ENCODE assay signal across 8 cellular contexts in the genomic region with DNA sequence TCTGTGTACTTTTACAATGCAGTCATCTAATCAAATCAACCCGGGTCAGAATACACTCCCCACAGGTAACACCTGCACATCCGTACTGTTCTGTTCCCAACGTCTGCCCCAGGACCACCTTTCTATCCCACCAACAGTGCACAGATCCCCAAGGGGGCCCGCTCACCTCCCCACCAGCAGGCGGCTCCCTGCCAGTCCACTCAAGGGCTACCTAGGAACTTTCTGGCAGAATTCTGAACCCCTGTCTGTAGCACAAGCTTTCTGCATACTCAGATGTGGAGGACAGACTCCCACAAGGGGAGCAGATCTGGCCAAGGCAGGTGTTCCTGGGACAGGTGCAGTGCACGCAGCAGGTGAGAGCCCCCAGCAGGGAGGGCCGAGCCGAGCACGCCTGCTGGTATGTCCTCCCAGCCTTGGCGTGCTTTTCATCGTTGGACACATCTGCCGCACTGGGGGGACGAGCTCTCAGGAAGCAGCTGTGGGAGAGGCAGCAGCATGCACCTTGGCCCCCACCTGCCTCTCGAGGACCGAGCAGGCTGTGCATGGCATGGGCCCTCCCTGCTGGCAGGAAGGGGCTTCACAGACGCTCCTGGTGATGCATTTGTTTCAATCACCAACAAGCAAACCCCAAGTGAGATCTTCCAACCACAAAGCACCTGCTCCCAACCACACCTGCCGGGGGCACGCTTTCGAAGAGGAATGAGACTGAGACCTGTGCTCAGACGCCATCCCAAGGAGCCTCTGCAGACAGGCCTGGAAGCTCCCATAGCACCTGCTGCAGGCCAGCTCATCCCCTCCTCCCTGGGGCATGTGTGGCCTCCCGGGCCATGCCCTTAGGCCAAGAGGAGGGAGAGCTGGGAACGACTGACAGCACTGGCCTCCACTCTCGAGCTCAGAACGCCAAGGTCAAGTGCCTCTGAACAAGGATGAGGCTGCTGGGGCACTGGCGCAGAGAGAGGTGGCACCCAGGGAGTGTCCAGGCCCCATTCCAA. TPM values are rescaled to one million over a fixed set of nuclear protein-coding genes. Genes with fewer than 3 reads are reported as not detected.
A peak's percentile ranks its signal among the peaks of the same experiment; 100 is the strongest.
DNase-seq lines count a peak whose midpoint lies in the region; ATAC-seq, FAIRE-seq and TF ChIP-seq lines count a peak whose summit lies in the region.

No MANE protein-coding gene starts in this region.

- 52% methylated on average over 25 of the region's 25 CpGs for WGBS in liver
- WGBS in HepG2 (ENCODE audit: low lambda C conversion rate) = 75% methylated on average over 13 of the region's 25 CpGs
- WGBS in right lobe of liver (ENCODE audit: insufficient coverage, low coverage, low lambda C conversion rate, missing lambda C conversion rate) = 25% methylated on average over 7 of the region's 25 CpGs

- POLR2A ChIA-PET in HepG2 (lab: Yijun Ruan, JAX) = interaction anchor here (1.0 kb wide), 1 partner anchor 30 kb away, joined by 3 read pairs; no protein-coding TSS in a partner anchor

- no peak overlapping the region for H3K27ac Mint-ChIP-seq in progenitor cell of endocrine pancreas

- no peak for TF ChIP-seq EP300 in HepG2 (IDR thresholded peaks at IDR 0.05; ENCODE audit: low read depth in 2 of 2, low read length in 2 of 2)
- no peak for TF ChIP-seq EP300 in HepG2 (CRISPR knock-in tag; IDR thresholded peaks at IDR 0.05; ENCODE audit: borderline replicate concordance)

- intact Hi-C loops in HepG2 (cut with micrococcal nuclease; ENCODE audit: unreplicated experiment) = loop anchor here (2.0 kb wide), 1 partner anchor 35 kb away; a partner anchor contains a TSS
- intact Hi-C loops in right lobe of liver (cut with DNase I) = no loop called here

- no peak overlapping the region for H3K4me2 ChIP-seq in HepG2 (ENCODE audit: low read depth, low read length)

- H3K27ac ChIP-seq in liver (ENCODE audit: low read depth in 1 of 2, low read length in 2 of 2) (peak overlapping the region; percentile 78 to 83), HepG2 (ENCODE audit: extremely low read length, insufficient read depth, low read length) (no peak overlapping the region), right lobe of liver (peak overlapping the region; percentile 79 to 86 (median 85)), foreskin keratinocyte (no peak overlapping the region)

- H2AFZ ChIP-seq in HepG2 (ENCODE audit: low read length) = no peak overlapping the region

- no peak for FAIRE-seq in HepG2 (lab: Jason Lieb, UNC)

- in situ Hi-C loops in HepG2 (cut with HindIII; ENCODE audit: extremely low pct_ligation_motif_present, low pct_unique_long_range_greater_than_20kb) = no loop called here

- BruUV-seq in HepG2 (replicated peaks; lab: Mats Ljungman, UMichigan) = no TSS peak

- CTCF ChIA-PET in HepG2 (lab: Yijun Ruan, JAX; ENCODE audit: low intra/inter-chr PET ratio, low total read pairs) = no interaction called here

- TF ChIP-seq CTCF in liver (IDR thresholded peaks at IDR 0.05; ENCODE audit: low read depth, low read length, missing input control) (no peak), HepG2 (CRISPR knock-in tag; IDR thresholded peaks at IDR 0.05) (no peak), right lobe of liver (IDR thresholded peaks at IDR 0.05) (no peak), progenitor cell of endocrine pancreas (IDR thresholded peaks at IDR 0.05; ENCODE audit: unreplicated experiment) (no peak), foreskin keratinocyte (conservative IDR thresholded peaks at IDR 0.05) (no peak)

- H3K4me3 ChIP-seq in liver (ENCODE audit: low read depth in 1 of 3, low read length in 3 of 3) (no peak overlapping the region), HepG2 (replicated peaks in 1 of 3; ENCODE audit: insufficient read depth in 1 of 3, low read depth in 2 of 3, low read length in 3 of 3) (no peak overlapping the region), right lobe of liver (no peak overlapping the region)

- DNase-seq in HepG2 (ENCODE audit: low spot score) (no peak), NCI-H510A treated with DMSO at 0.1 percent for 48 hours (lab: John Stamatoyannopoulos, UW) (peak; percentile 100), right lobe of liver (peak; percentile 36 to 61 (median 57)), progenitor cell of endocrine pancreas (ENCODE audit: low spot score, unreplicated experiment) (no peak), foreskin keratinocyte (no peak)
- DNase-seq in effector CD8-positive, alpha-beta T cell (lab: John Stamatoyannopoulos, UW) = no peak

- peaks cover 26% of the 10 kb centered on the region for H4K20me1 ChIP-seq in HepG2 (ENCODE audit: insufficient read depth, low read length)

- H3K4me1 Mint-ChIP-seq in progenitor cell of endocrine pancreas (ENCODE audit: low read depth) = peaks cover 14% of the 10 kb centered on the region

- no peaks in the 10 kb centered on the region for H3K9me3 Mint-ChIP-seq in progenitor cell of endocrine pancreas (ENCODE audit: low read depth)

- no peak for TF ChIP-seq RAD21 in liver (IDR thresholded peaks at IDR 0.05)
- no peak for TF ChIP-seq RAD21 in HepG2 (CRISPR knock-in tag; IDR thresholded peaks at IDR 0.05)

- H3K9me3 ChIP-seq in liver (ENCODE audit: control insufficient read depth in 4 of 4, low read length in 3 of 4) (no peaks in the 10 kb centered on the region), HepG2 (ENCODE audit: low read length) (no peaks in the 10 kb centered on the region), right lobe of liver (no peaks in the 10 kb centered on the region)

- H3K27me3 Mint-ChIP-seq in progenitor cell of endocrine pancreas = no peaks in the 10 kb centered on the region

- H3K36me3 ChIP-seq in liver (ENCODE audit: control insufficient read depth in 4 of 4, insufficient read depth in 3 of 4, low read depth in 1 of 4, low read length in 3 of 4) (peaks cover 0 to 4% (median 0%) of the 10 kb centered on the region in 4 donors), HepG2 (replicated peaks in 1 of 2; ENCODE audit: control insufficient read depth in 1 of 2, insufficient read depth in 2 of 2, low read length in 2 of 2) (peaks cover 6 to 29% of the 10 kb centered on the region in 2 experiments), right lobe of liver (peaks cover 0 to 9% (median 0%) of the 10 kb centered on the region in 4 donors)

- H3K4me3 Mint-ChIP-seq in progenitor cell of endocrine pancreas (ENCODE audit: low read depth) = no peak overlapping the region

- ATAC-seq in HepG2 (no peak), HG02981 (IDR thresholded peaks at IDR 0.05; ENCODE audit: unreplicated experiment) (peak; percentile 84), right lobe of liver (peak; percentile 1 to 3 (median 1)), foreskin keratinocyte (no peak)

- H3K9ac ChIP-seq in liver (ENCODE audit: low read depth in 1 of 2, low read length in 2 of 2) = peak overlapping the region; percentile 23 to 67
- H3K9ac ChIP-seq in HepG2 (ENCODE audit: insufficient read depth, low read depth, low read length) = no peak overlapping the region

- H3K27me3 ChIP-seq in liver (ENCODE audit: control insufficient read depth in 4 of 4, insufficient read depth in 4 of 4, low read length in 3 of 4) (no peaks in the 10 kb centered on the region), HepG2 (ENCODE audit: control insufficient read depth in 1 of 2, insufficient read depth in 2 of 2, low read length in 2 of 2) (no peaks in the 10 kb centered on the region), right lobe of liver (no peaks in the 10 kb centered on the region), foreskin keratinocyte (no peaks in the 10 kb centered on the region)

- TF ChIP-seq POLR2A in HepG2 (IDR thresholded peaks at IDR 0.05; ENCODE audit: insufficient read depth in 1 of 2, low read depth in 2 of 2, low read length in 2 of 2) = no peak
- no peak for TF ChIP-seq POLR2A in right lobe of liver (IDR thresholded peaks at IDR 0.05)

- H3K4me1 ChIP-seq in liver (ENCODE audit: control insufficient read depth in 4 of 4, insufficient read depth in 4 of 4, low read length in 3 of 4) (peaks cover 42 to 91% (median 82%) of the 10 kb centered on the region in 4 donors), HepG2 (ENCODE audit: insufficient read depth, low read length) (peaks cover 42% of the 10 kb centered on the region), right lobe of liver (peaks cover 2 to 89% (median 47%) of the 10 kb centered on the region in 4 donors), foreskin keratinocyte (no peaks in the 10 kb centered on the region)

- H3K36me3 Mint-ChIP-seq in progenitor cell of endocrine pancreas (ENCODE audit: insufficient read depth) = no peaks in the 10 kb centered on the region

- peaks cover 14% of the 10 kb centered on the region for H3K79me2 ChIP-seq in HepG2 (ENCODE audit: insufficient read depth, low read length)

TF ChIP-seq in liver, 16 proteins besides CTCF, POLR2A, EP300 and RAD21 (continues in another document):
- peak in 1 of 2 donors; percentile 34 for TF ChIP-seq RXRA (IDR thresholded peaks at IDR 0.05)
- no peak for TF ChIP-seq YY1 (IDR thresholded peaks at IDR 0.05)

TF ChIP-seq in HepG2, 621 proteins besides CTCF, POLR2A, EP300 and RAD21 (continues in another document):
- TF ChIP-seq ZNF776 (CRISPR knock-in tag; IDR thresholded peaks at IDR 0.05) = no peak

RNA-seq across cellular contexts. Expression of a gene that starts 35.9 kb away (rescaled TPM):
- 10 to 100 TPM in 1 of 2 donors, 1 to 10 TPM in 1; 9.8 to 31.0 TPM for total RNA-seq in liver
- polyA plus RNA-seq in liver = 10 to 100 TPM; 19.3 to 36.9 TPM
- 15.2 and 15.6 TPM in 2 replicates for total RNA-seq in HepG2 (2016; rRNA removed; fragmentation: Illumina TruSeq; extraction: Trizol)
- total RNA-seq in HepG2 (2016; cell fraction: cytosol; rRNA removed; fragmentation: Illumina TruSeq; extraction: Trizol; ENCODE audit: low read depth) = 5.8 and 6.2 TPM in 2 replicates
- total RNA-seq in HepG2 (2016; cell fraction: insoluble cytoplasmic fraction; rRNA removed; fragmentation: Illumina TruSeq; extraction: Trizol) = 13.5 and 15.3 TPM in 2 replicates
- 12.0 and 13.1 TPM in 2 replicates for total RNA-seq in HepG2 (2016; cell fraction: membrane; rRNA removed; fragmentation: Illumina TruSeq; extraction: Trizol)
- 6.5 and 7.9 TPM in 2 replicates for total RNA-seq in HepG2 (2016; cell fraction: nucleus; rRNA removed; fragmentation: Illumina TruSeq; extraction: Trizol)
- 27.3 and 30.5 TPM in 2 replicates for polyA plus RNA-seq in HepG2 (2011; rRNA removed)
- 28.4 and 39.0 TPM in 2 replicates for polyA plus RNA-seq in HepG2 (2011; cell fraction: cytosol; rRNA removed)
- 12.0 and 13.8 TPM in 2 replicates for polyA plus RNA-seq in HepG2 (2011; cell fraction: nucleus; rRNA removed)
- polyA plus RNA-seq in HepG2 (2012) = 14.6 and 20.9 TPM in 2 replicates
- 4.5 and 5.9 TPM in 2 replicates for polyA plus RNA-seq in HepG2 (2016; cell fraction: cytosol; fragmentation: Illumina TruSeq; extraction: Trizol; ENCODE audit: low read depth)
- 13.3 and 15.2 TPM in 2 replicates for polyA plus RNA-seq in HepG2 (2016; cell fraction: insoluble cytoplasmic fraction; fragmentation: Illumina TruSeq; extraction: Trizol; ENCODE audit: low read depth)
- polyA plus RNA-seq in HepG2 (2016; cell fraction: membrane; fragmentation: Illumina TruSeq; extraction: Trizol; ENCODE audit: low read depth) = 7.5 and 8.5 TPM in 2 replicates
- 9.6 and 9.8 TPM in 2 replicates for polyA plus RNA-seq in HepG2 (2016; cell fraction: nucleus; fragmentation: Illumina TruSeq; extraction: Trizol; ENCODE audit: insufficient read depth, low read depth)
- polyA minus RNA-seq in HepG2 (2011; rRNA and poly(A)+ RNA removed; ENCODE audit: low replicate concordance) = 7.5 and 23.0 TPM in 2 replicates
- polyA minus RNA-seq in HepG2 (2011; cell fraction: cytosol; rRNA and poly(A)+ RNA removed) = 12.6 and 15.1 TPM in 2 replicates
- polyA minus RNA-seq in HepG2 (2011; cell fraction: nucleus; rRNA and poly(A)+ RNA removed) = 8.2 TPM in 2 replicates
- 10 to 100 TPM; 12.5 to 47.2 (median 36.3) TPM for total RNA-seq in right lobe of liver
- total RNA-seq in progenitor cell of endocrine pancreas = 3.8 and 4.0 TPM in 2 replicates
- total RNA-seq in foreskin keratinocyte = 3.5 and 4.4 TPM in 2 replicates
- 3.8 TPM in 2 replicates for polyA plus RNA-seq in foreskin keratinocyte

Comparison
In these comparisons a context has a peak if more than half of its experiments do, and no peak if none do; other contexts are left out.
1. H3K27ac ChIP-seq: peak in liver (2 of 2) and right lobe of liver (3 of 3); none in HepG2 (single experiment) and foreskin keratinocyte (single experiment).
2. ATAC-seq: peak in HG02981 (single experiment) and right lobe of liver (4 of 4); none in HepG2 (single experiment) and foreskin keratinocyte (single experiment).
3. DNase-seq: peak in NCI-H510A treated with DMSO at 0.1 percent for 48 hours (single experiment) and right lobe of liver (3 of 3); none in HepG2 (single experiment), progenitor cell of endocrine pancreas (single experiment), foreskin keratinocyte (0 of 2) and effector CD8-positive, alpha-beta T cell (single experiment).